19 cellular contexts compared by ENCODE assay signal in the genomic region with DNA sequence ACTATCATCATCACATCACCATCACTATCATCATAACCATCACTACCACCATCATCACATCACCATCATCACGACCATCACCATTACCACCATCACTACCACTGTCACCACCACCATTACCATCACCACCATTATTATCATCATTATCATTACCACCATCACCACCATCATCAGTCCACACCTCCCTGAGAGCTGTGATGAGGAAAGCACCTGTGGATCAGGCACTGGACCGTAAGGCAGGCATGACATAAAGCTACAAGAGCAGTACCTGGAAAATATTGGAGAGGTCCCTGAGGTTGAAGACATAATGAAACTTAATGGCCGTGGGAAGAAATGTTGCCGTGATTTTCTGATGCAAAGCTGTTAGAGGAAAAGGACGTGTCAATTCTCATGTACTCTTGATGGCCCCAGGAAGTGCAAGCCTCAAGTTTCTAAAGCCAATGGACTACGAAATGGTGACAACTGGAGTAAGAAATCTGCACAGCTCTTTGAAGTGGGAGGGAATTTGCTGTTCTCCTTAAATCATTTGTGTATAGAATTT.
DNase-seq lines count a peak whose midpoint lies in the region; ATAC-seq, FAIRE-seq and TF ChIP-seq lines count a peak whose summit lies in the region.
"Had no signal": no experiment of that assay in that cellular context is flagged by ENCODE, and none has a peak within 500 bp of the region (broad histone marks: within the 10 kb centered on the region; RNA-seq: fewer than 3 reads in every experiment).

No MANE protein-coding gene starts in this region.

- H3K4me1 ChIP-seq in H9 (ENCODE audit: insufficient read depth, low read length) = no peaks in the 10 kb centered on the region
- peaks cover 8% of the 10 kb centered on the region for H3K4me1 ChIP-seq in IMR-90 (ENCODE audit: control insufficient read depth, insufficient read depth, low read length)
- H3K4me1 ChIP-seq in ascending aorta = no peaks in the 10 kb centered on the region

- TF ChIP-seq CTCF in H9 (conservative IDR thresholded peaks at IDR 0.05) = no peak
- TF ChIP-seq CTCF in IMR-90 (conservative IDR thresholded peaks at IDR 0.05; ENCODE audit: low read depth, low read length) = no peak
- TF ChIP-seq CTCF in bronchial epithelial cell (IDR thresholded peaks at IDR 0.05; ENCODE audit: insufficient read depth, low read length, severe bottlenecking) = no peak
- TF ChIP-seq CTCF in ascending aorta (IDR thresholded peaks at IDR 0.05) = no peak

- H3K23ac ChIP-seq in H9 (ENCODE audit: insufficient read length, low read depth, low read length) (no peak overlapping the region), IMR-90 (ENCODE audit: low read depth, low read length) (no peak overlapping the region)

- H3K23me2 ChIP-seq in H9 (ENCODE audit: insufficient read length, low read depth, low read length, poor library complexity, severe bottlenecking) = no peaks in the 10 kb centered on the region

- H2AK5ac ChIP-seq in H9 (ENCODE audit: insufficient read length, low read length) (no peak overlapping the region), IMR-90 (ENCODE audit: low read depth, low read length) (no peak overlapping the region)

- no peaks in the 10 kb centered on the region; a peak in 1 of 7 replicates for H3K36me3 Mint-ChIP-seq in H9 (ENCODE audit: insufficient read depth in 1 of 3, low read depth in 3 of 3)
- no peaks in the 10 kb centered on the region for H3K36me3 Mint-ChIP-seq in activated T-cell treated with anti-CD3 and anti-CD28 coated beads, Interleukin-2, amount 50 U/mL, for 4 hours (ENCODE audit: insufficient read depth)
- H3K36me3 Mint-ChIP-seq: CD4-positive, CD25-positive, alpha-beta regulatory T cell; CD8-positive, alpha-beta T cell had no signal

- no peak overlapping the region for H2BK20ac ChIP-seq in H9 (ENCODE audit: low read depth, low read length, poor library complexity, severe bottlenecking)
- H2BK20ac ChIP-seq in IMR-90 (ENCODE audit: low read depth, low read length) = no peak overlapping the region

- H3K36me3 ChIP-seq in IMR-90 (ENCODE audit: control insufficient read depth, insufficient read depth, low read length) = no peaks in the 10 kb centered on the region
- no peaks in the 10 kb centered on the region for H3K36me3 ChIP-seq in bronchial epithelial cell (ENCODE audit: control insufficient read depth, insufficient read depth, low read length)
- no peaks in the 10 kb centered on the region for H3K36me3 ChIP-seq in ascending aorta
- H3K36me3 ChIP-seq: BLaER1 had no signal

- no peak overlapping the region for H4K5ac ChIP-seq in H9 (ENCODE audit: insufficient read length, low read depth, low read length)
- H4K5ac ChIP-seq in IMR-90 (ENCODE audit: low read depth, low read length) = no peak overlapping the region

- H3K9me3 ChIP-seq in H9 (ENCODE audit: control insufficient read depth, low read depth, low read length) (no peaks in the 10 kb centered on the region), IMR-90 (ENCODE audit: control insufficient read depth, insufficient read depth, low read length) (no peaks in the 10 kb centered on the region), ascending aorta (no peaks in the 10 kb centered on the region)
- H3K9me3 ChIP-seq: Caco-2 had no signal

- H2AFZ ChIP-seq in H9 (ENCODE audit: low read length) (no peak overlapping the region), IMR-90 (replicated peaks; ENCODE audit: low read length, poor library complexity) (no peak overlapping the region)

- H3K4me2 ChIP-seq in H9 (ENCODE audit: insufficient read depth, insufficient read length, low read length) (no peak overlapping the region), IMR-90 (ENCODE audit: low read depth, low read length) (no peak overlapping the region)
- H3K4me2 ChIP-seq: BLaER1 had no signal

- no peak for TF ChIP-seq POLR2A in IMR-90 (IDR thresholded peaks at IDR 0.05; ENCODE audit: low read depth, low read length)

- H3K27ac ChIP-seq in H9 (ENCODE audit: insufficient read length, low read depth, low read length) (no peak overlapping the region), IMR-90 (ENCODE audit: insufficient read depth, low read length) (no peak overlapping the region), ascending aorta (no peak overlapping the region)
- H3K27ac ChIP-seq: BLaER1, C4-2B had no signal

- POLR2A ChIA-PET in IMR-90 (lab: Charles Lee; ENCODE audit: unreplicated experiment) = no interaction called here

- H2BK120ac ChIP-seq in H9 (ENCODE audit: low read depth, low read length, poor library complexity, severe bottlenecking) (no peak overlapping the region), IMR-90 (ENCODE audit: low read depth, low read length) (no peak overlapping the region)

- TF ChIP-seq RAD21 in IMR-90 (IDR thresholded peaks at IDR 0.05; ENCODE audit: low read length) = no peak

- H3K27me3 Mint-ChIP-seq in H9 (ENCODE audit: low read depth) = peaks cover 15% of the 10 kb centered on the region
- H3K27me3 Mint-ChIP-seq in activated T-cell treated with anti-CD3 and anti-CD28 coated beads, Interleukin-2, amount 50 U/mL, for 4 hours (ENCODE audit: low read depth) = peaks cover 9% of the 10 kb centered on the region
- H3K27me3 Mint-ChIP-seq: CD4-positive, CD25-positive, alpha-beta regulatory T cell had no signal

- H3K56ac ChIP-seq in H9 (ENCODE audit: insufficient read length, low read depth, low read length) (no peak overlapping the region), IMR-90 (ENCODE audit: extremely low read depth, insufficient read depth, low read length) (no peak overlapping the region)

- FAIRE-seq in bronchial epithelial cell (lab: Jason Lieb, UNC) = peak; percentile 58
- FAIRE-seq: G401.6, GM18507 had no signal

- 100% methylated on average over 1 of the region's 6 CpGs for WGBS in H9 (ENCODE audit: extremely low coverage, insufficient read length, low lambda C conversion rate)
- WGBS in IMR-90 (ENCODE audit: extremely low coverage in 2 of 2, insufficient read length in 1 of 2), 2 experiments = 61% methylated on average over 4 of the region's 6 CpGs; no CpG with 5 or more reads in 1 of the 2 experiments

- H3K9me1 ChIP-seq in IMR-90 (ENCODE audit: insufficient read depth, low read length) = peaks cover 9% of the 10 kb centered on the region

- H3K27me3 ChIP-seq in H9 (ENCODE audit: insufficient read depth, low read length) (no peaks in the 10 kb centered on the region), IMR-90 (ENCODE audit: control insufficient read depth, insufficient read depth, low read length) (peaks cover 17% of the 10 kb centered on the region), bronchial epithelial cell (ENCODE audit: control insufficient read depth, insufficient read depth, low read length) (peaks cover 3% of the 10 kb centered on the region), ascending aorta (no peaks in the 10 kb centered on the region)

- no peak for DNase-seq in H9
- DNase-seq in IMR-90 = no peak
- DNase-seq in bronchial epithelial cell (ENCODE audit: low read depth) = no peak
- no peak for DNase-seq in ascending aorta (ENCODE audit: low spot score in 2 of 2)
- DNase-seq in activated T-cell treated with anti-CD3 and anti-CD28 coated beads, Interleukin-2, amount 50 U/mL, for 4 hours = no peak
- DNase-seq: Caco-2; CD4-positive, CD25-positive, alpha-beta regulatory T cell; CD8-positive, alpha-beta T cell; DMS153; DND-41; GOT3; H7; HFFc6 had no signal

- H3K9ac ChIP-seq in H9 (ENCODE audit: extremely low read depth, insufficient read length, low read length) = no peak overlapping the region
- H3K9ac ChIP-seq in IMR-90 (ENCODE audit: low read depth, low read length) = no peak overlapping the region
- H3K9ac ChIP-seq: BLaER1 had no signal

- H2BK15ac ChIP-seq in H9 (ENCODE audit: low read depth, low read length) (no peak overlapping the region), IMR-90 (ENCODE audit: low read depth, low read length) (no peak overlapping the region)

- no peaks in the 10 kb centered on the region for H3K4me1 Mint-ChIP-seq in H9
- H3K4me1 Mint-ChIP-seq in activated T-cell treated with anti-CD3 and anti-CD28 coated beads, Interleukin-2, amount 50 U/mL, for 4 hours (ENCODE audit: low read depth) = peaks cover 11% of the 10 kb centered on the region
- H3K4me1 Mint-ChIP-seq: CD4-positive, CD25-positive, alpha-beta regulatory T cell had no signal

- peak overlapping the region; percentile 29 for H2AK9ac ChIP-seq in IMR-90 (replicated peaks; ENCODE audit: low read depth, low read length, poor library complexity)

- peak overlapping the region; percentile 27 for H4K8ac ChIP-seq in H9 (replicated peaks; ENCODE audit: insufficient read length, low read depth, low read length)
- no peak overlapping the region for H4K8ac ChIP-seq in IMR-90 (ENCODE audit: low read depth in 2 of 2, low read length in 2 of 2)

- H2BK12ac ChIP-seq in H9 (ENCODE audit: insufficient read length, low read depth, low read length) = no peak overlapping the region

- no peaks in the 10 kb centered on the region for H3K79me1 ChIP-seq in H9 (ENCODE audit: insufficient read depth, low read depth, low read length, poor library complexity, severe bottlenecking)
- no peaks in the 10 kb centered on the region for H3K79me1 ChIP-seq in IMR-90 (ENCODE audit: low read depth in 1 of 2, low read length in 2 of 2)

- intact Hi-C loops in IMR-90 (cut with micrococcal nuclease) = no loop called here
- intact Hi-C loops in ascending aorta (cut with DNase I) = no loop called here

- H3K14ac ChIP-seq in H9 (ENCODE audit: insufficient read depth, low read length) = no peak overlapping the region
- no peak overlapping the region for H3K14ac ChIP-seq in IMR-90 (replicated peaks; ENCODE audit: low read depth, low read length)

- no peaks in the 10 kb centered on the region for H4K20me1 ChIP-seq in H9 (ENCODE audit: control insufficient read depth, insufficient read depth, insufficient read length)
- H4K20me1 ChIP-seq in IMR-90 (ENCODE audit: insufficient read depth, low read length) = no peaks in the 10 kb centered on the region
- H4K20me1 ChIP-seq: BLaER1 had no signal

- H3T11ph ChIP-seq in H9 (ENCODE audit: low read length) = no peak overlapping the region

- H3K9me3 Mint-ChIP-seq in H9 = no peaks in the 10 kb centered on the region
- H3K9me3 Mint-ChIP-seq in activated T-cell treated with anti-CD3 and anti-CD28 coated beads, Interleukin-2, amount 50 U/mL, for 4 hours = no peaks in the 10 kb centered on the region
- H3K9me3 Mint-ChIP-seq: CD4-positive, CD25-positive, alpha-beta regulatory T cell; CD8-positive, alpha-beta T cell; HFFc6 had no signal

- H4K91ac ChIP-seq in H9 (ENCODE audit: insufficient read length, low read depth, low read length) (no peak overlapping the region), IMR-90 (ENCODE audit: insufficient read depth, low read depth, low read length) (no peak overlapping the region)

- no TSS peak for BruUV-seq in IMR-90 (replicated peaks; lab: Mats Ljungman, UMichigan)

- no peaks in the 10 kb centered on the region for H3K79me2 ChIP-seq in H9 (ENCODE audit: insufficient read depth, low read length)

- H3K27ac Mint-ChIP-seq in H9 = no peak overlapping the region
- H3K27ac Mint-ChIP-seq: CD4-positive, CD25-positive, alpha-beta regulatory T cell; CD8-positive, alpha-beta T cell; HFFc6 had no signal

- dilution Hi-C loops in IMR-90 (cut with HindIII; ENCODE audit: low sequenced_read_pairs, unreplicated experiment) = no loop called here

- CTCF ChIA-PET in IMR-90 (lab: Yijun Ruan, JAX) = no interaction called here

- no peak overlapping the region for H3K18ac ChIP-seq in H9 (ENCODE audit: insufficient read length, low read depth, low read length)
- no peak overlapping the region for H3K18ac ChIP-seq in IMR-90 (ENCODE audit: low read depth, low read length)

- ATAC-seq in IMR-90 (ENCODE audit: low read depth) (no peak), GM21737 (IDR thresholded peaks at IDR 0.05; ENCODE audit: unreplicated experiment) (no peak)
- no peak for ATAC-seq in activated T-cell treated with anti-CD3 and anti-CD28 coated beads, Interleukin-2, amount 50 U/mL, for 4 hours
- ATAC-seq: CD8-positive, alpha-beta T cell; HCT116 had no signal

- H3K4me3 ChIP-seq in IMR-90 (ENCODE audit: insufficient read depth, low read depth, low read length) (no peak overlapping the region), bronchial epithelial cell (ENCODE audit: low read depth, low read length) (no peak overlapping the region), ascending aorta (no peak overlapping the region)
- H3K4me3 ChIP-seq: BLaER1 had no signal

- in situ Hi-C loops in IMR-90 (cut with MboI; ENCODE audit: low sequenced_read_pairs) = loop anchor here (25.0 kb wide), 1 partner anchor 483 kb away; no protein-coding TSS in a partner anchor

- no peak overlapping the region for H2BK5ac ChIP-seq in H9 (ENCODE audit: insufficient read length, low read length)
- H2BK5ac ChIP-seq in IMR-90 (ENCODE audit: low read depth, low read length, poor library complexity, severe bottlenecking) = no peak overlapping the region

- H3K4ac ChIP-seq in H9 (ENCODE audit: low read depth, low read length) (no peak overlapping the region), IMR-90 (ENCODE audit: low read depth, low read length) (no peak overlapping the region)

- H3K4me3 Mint-ChIP-seq in H9 = no peak overlapping the region
- no peak overlapping the region for H3K4me3 Mint-ChIP-seq in activated T-cell treated with anti-CD3 and anti-CD28 coated beads, Interleukin-2, amount 50 U/mL, for 4 hours
- H3K4me3 Mint-ChIP-seq: CD4-positive, CD25-positive, alpha-beta regulatory T cell; CD8-positive, alpha-beta T cell; HFFc6 had no signal
